ENCODE assay signal across 20 cellular contexts in the genomic region with DNA sequence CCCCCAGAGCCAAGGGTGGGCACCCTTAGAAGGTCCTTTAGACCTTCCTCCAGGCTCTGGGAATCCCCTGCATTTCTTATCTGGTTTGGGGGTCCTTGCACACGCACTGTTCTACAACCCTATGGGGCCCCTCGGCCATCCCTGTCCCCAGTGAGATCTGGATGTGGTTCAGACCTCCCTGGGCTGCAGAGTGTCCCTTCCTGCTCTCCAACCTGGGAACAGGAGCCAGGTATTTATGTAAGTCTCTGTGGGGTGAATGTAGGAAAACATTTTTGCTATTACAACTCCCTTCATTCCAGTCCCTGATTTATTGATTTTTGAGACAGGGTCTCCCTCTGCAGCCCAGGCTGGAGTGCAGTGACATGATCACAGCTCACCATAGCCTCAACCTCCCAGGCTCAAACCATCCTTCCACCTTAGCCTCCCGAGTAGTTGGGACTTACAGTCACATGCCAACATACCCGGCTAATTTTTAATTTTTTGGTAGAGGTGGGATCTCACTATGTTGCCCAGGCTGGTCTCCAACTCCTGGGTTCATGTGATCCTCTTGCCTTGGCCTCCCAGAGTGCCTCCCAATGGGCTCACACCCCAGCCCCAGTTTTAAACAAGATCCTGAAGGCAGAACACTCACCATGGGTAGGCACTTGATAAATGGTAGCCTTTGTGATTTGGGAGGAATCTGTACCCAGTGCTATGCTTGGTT.
DNase-seq lines count a peak whose midpoint lies in the region; ATAC-seq, FAIRE-seq and TF ChIP-seq lines count a peak whose summit lies in the region.
"Had no signal": no experiment of that assay in that cellular context is flagged by ENCODE, and none has a peak within 500 bp of the region (broad histone marks: within the 10 kb centered on the region; RNA-seq: fewer than 3 reads in every experiment).

No MANE protein-coding gene starts in this region.

- H3K4me3 ChIP-seq in HEK293 (ENCODE audit: low read depth, low read length) (no peak overlapping the region), endothelial cell of umbilical vein (replicated peaks in 1 of 3; ENCODE audit: insufficient read depth in 1 of 3, low read depth in 1 of 3, low read length in 3 of 3) (no peak overlapping the region)
- H3K4me3 ChIP-seq: Peyer's patch had no signal

- no peaks in the 10 kb centered on the region for H4K20me1 ChIP-seq in endothelial cell of umbilical vein (replicated peaks; ENCODE audit: control insufficient read depth, extremely low read depth, insufficient read depth, low read length)

- H3K4me3 Mint-ChIP-seq in stimulated activated naive B cell treated with anti-CD40 and anti-IgM and Interleukin-4, amounts not matched to agents 10 μg/mL and 1 μg/mL and 100 μg/mL, for 72 hours = no peak overlapping the region
- no peak overlapping the region for H3K4me3 Mint-ChIP-seq in chondrocyte (ENCODE audit: unreplicated experiment)
- H3K4me3 Mint-ChIP-seq: CD8-positive, alpha-beta T cell had no signal

- no peaks in the 10 kb centered on the region for H3K27me3 Mint-ChIP-seq in stimulated activated naive B cell treated with anti-CD40 and anti-IgM and Interleukin-4, amounts not matched to agents 10 μg/mL and 1 μg/mL and 100 μg/mL, for 72 hours
- no peaks in the 10 kb centered on the region for H3K27me3 Mint-ChIP-seq in chondrocyte (ENCODE audit: low read depth)

- no peak for DNase-seq in endothelial cell of umbilical vein (ENCODE audit: low read depth, low spot score)
- DNase-seq in stimulated activated naive B cell treated with anti-CD40 and anti-IgM and Interleukin-4, amounts not matched to agents 10 μg/mL and 1 μg/mL and 100 μg/mL, for 72 hours = no peak
- no peak for DNase-seq in iPS-NIHi11 (ENCODE audit: low spot score)
- DNase-seq in mesenteric fat pad (ENCODE audit: low spot score) = no peak
- no peak for DNase-seq in chondrocyte (ENCODE audit: low spot score)
- DNase-seq: ACHN; CD8-positive, alpha-beta T cell; DND-41; GDM1; MV-4-11; NCI-H1417 treated with DMSO at 0.1 percent for 48 hours; NCI-H2029; NCI-H2171 treated with DMSO at 0.1 percent for 48 hours; NCI-H510A; NCI-H82; Peyer's patch; SHP77 had no signal

- intact Hi-C loops in endothelial cell of umbilical vein (cut with micrococcal nuclease) = no loop called here

- peaks cover 9 to 13% of the 10 kb centered on the region in 2 donors for H3K36me3 Mint-ChIP-seq in stimulated activated naive B cell treated with anti-CD40 and anti-IgM and Interleukin-4, amounts not matched to agents 10 μg/mL and 1 μg/mL and 100 μg/mL, for 72 hours
- H3K36me3 Mint-ChIP-seq in chondrocyte (ENCODE audit: low read depth) = no peaks in the 10 kb centered on the region
- H3K36me3 Mint-ChIP-seq: CD8-positive, alpha-beta T cell had no signal

- CTCF ChIA-PET in HEK293 (lab: Yijun Ruan, JAX) = interaction anchor here (0.8 kb wide), 1 partner anchor 11 kb away, joined by 5 read pairs; no protein-coding TSS in a partner anchor
- CTCF ChIA-PET in endothelial cell of umbilical vein (lab: Charles Lee) = interaction anchor here (1.2 to 1.5 kb wide), 2 partner anchors 11 to 32 kb away, joined by 3 to 4 read pairs; no protein-coding TSS in a partner anchor

- H3K27me3 ChIP-seq in endothelial cell of umbilical vein (ENCODE audit: control insufficient read depth in 2 of 2, insufficient read depth in 2 of 2, low read length in 2 of 2) = no peaks in the 10 kb centered on the region
- H3K27me3 ChIP-seq: Peyer's patch had no signal

- H3K9ac ChIP-seq in endothelial cell of umbilical vein (replicated peaks; ENCODE audit: extremely low read depth, insufficient read depth, low read length) = no peak overlapping the region

- H3K27ac ChIP-seq in HEK293 (ENCODE audit: extremely low read depth, low read depth, low read length) = no peak overlapping the region
- peak overlapping the region; percentile 99 for H3K27ac ChIP-seq in angular gyrus (ENCODE audit: low read depth, low read length)
- H3K27ac ChIP-seq in endothelial cell of umbilical vein (ENCODE audit: insufficient read depth, low read depth, low read length) = no peak overlapping the region

- POLR2A ChIA-PET in HEK293 (lab: Yijun Ruan, JAX) = no interaction called here
- POLR2A ChIA-PET in endothelial cell of umbilical vein (lab: Charles Lee) = no interaction called here

- H3K4me1 Mint-ChIP-seq in stimulated activated naive B cell treated with anti-CD40 and anti-IgM and Interleukin-4, amounts not matched to agents 10 μg/mL and 1 μg/mL and 100 μg/mL, for 72 hours = peaks cover 14 to 50% of the 10 kb centered on the region in 2 donors
- H3K4me1 Mint-ChIP-seq in chondrocyte (ENCODE audit: low read depth) = peaks cover 56% of the 10 kb centered on the region

- dilution Hi-C loops in endothelial cell of umbilical vein (cut with MboI; ENCODE audit: extremely low pct_ligation_motif_present, low sequenced_read_pairs) = no loop called here

- peaks cover 30% of the 10 kb centered on the region for H3K79me2 ChIP-seq in endothelial cell of umbilical vein (ENCODE audit: control insufficient read depth, insufficient read depth, low read length)

- no peak overlapping the region for H3K4me2 ChIP-seq in endothelial cell of umbilical vein (ENCODE audit: insufficient read depth, low read length)

- TSS peak; percentile 9 for BruUV-seq in endothelial cell of umbilical vein (replicated peaks; lab: Mats Ljungman, UMichigan)

- H3K9me3 Mint-ChIP-seq in stimulated activated naive B cell treated with anti-CD40 and anti-IgM and Interleukin-4, amounts not matched to agents 10 μg/mL and 1 μg/mL and 100 μg/mL, for 72 hours = no peaks in the 10 kb centered on the region
- H3K9me3 Mint-ChIP-seq in chondrocyte (ENCODE audit: low read depth) = no peaks in the 10 kb centered on the region
- H3K9me3 Mint-ChIP-seq: CD8-positive, alpha-beta T cell had no signal

- H3K4me1 ChIP-seq in HEK293 (ENCODE audit: control insufficient read depth, insufficient read depth, low read length) = peaks cover 26% of the 10 kb centered on the region
- H3K4me1 ChIP-seq in endothelial cell of umbilical vein (ENCODE audit: control insufficient read depth, extremely low read depth, insufficient read depth, low read length) = peaks cover 32% of the 10 kb centered on the region

- H3K9me3 ChIP-seq in HEK293 (ENCODE audit: control insufficient read depth, insufficient read depth, low read depth, low read length) (no peaks in the 10 kb centered on the region), endothelial cell of umbilical vein (replicated peaks; ENCODE audit: control insufficient read depth, insufficient read depth, low read length) (no peaks in the 10 kb centered on the region)
- H3K9me3 ChIP-seq: Peyer's patch had no signal

- peak overlapping the region; percentile 17 for H3K27ac Mint-ChIP-seq in stimulated activated naive B cell treated with anti-CD40 and anti-IgM and Interleukin-4, amounts not matched to agents 10 μg/mL and 1 μg/mL and 100 μg/mL, for 72 hours
- H3K27ac Mint-ChIP-seq in chondrocyte (ENCODE audit: unreplicated experiment) = no peak overlapping the region
- H3K27ac Mint-ChIP-seq: CD8-positive, alpha-beta T cell had no signal

- H3K9me1 ChIP-seq in endothelial cell of umbilical vein (replicated peaks; ENCODE audit: control insufficient read depth, extremely low read depth, insufficient read depth, low read length) = no peaks in the 10 kb centered on the region

- no peak for ATAC-seq in stimulated activated naive B cell treated with anti-CD40 and anti-IgM and Interleukin-4, amounts not matched to agents 10 μg/mL and 1 μg/mL and 100 μg/mL, for 72 hours (replicated peaks)
- ATAC-seq in HG03025 (IDR thresholded peaks at IDR 0.05; ENCODE audit: low FRiP score, unreplicated experiment) = no peak
- ATAC-seq: CD8-positive, alpha-beta T cell had no signal

- H3K36me3 ChIP-seq in HEK293 (ENCODE audit: control insufficient read depth in 2 of 2, insufficient read depth in 1 of 2, low read length in 2 of 2) (no peaks in the 10 kb centered on the region), endothelial cell of umbilical vein (ENCODE audit: control insufficient read depth in 2 of 2, extremely low read depth in 1 of 2, insufficient read depth in 2 of 2, low read length in 2 of 2) (no peaks in the 10 kb centered on the region)
- H3K36me3 ChIP-seq: Peyer's patch had no signal

- TF ChIP-seq CTCF in HEK293 (tag by site-specific recombination; IDR thresholded peaks at IDR 0.05) = no peak
- TF ChIP-seq CTCF in endothelial cell of umbilical vein (IDR thresholded peaks at IDR 0.05; ENCODE audit: extremely low read depth in 1 of 2, insufficient read depth in 1 of 2, low read depth in 1 of 2, low read length in 2 of 2) = no peak
- TF ChIP-seq CTCF in chondrocyte (IDR thresholded peaks at IDR 0.05) = no peak

- no peak overlapping the region for H2AFZ ChIP-seq in endothelial cell of umbilical vein (ENCODE audit: low read depth, low read length)

- TF ChIP-seq POLR2A in endothelial cell of umbilical vein (IDR thresholded peaks at IDR 0.05; ENCODE audit: low read depth, low read length) = no peak

- peak; percentile 56 for FAIRE-seq in endothelial cell of umbilical vein (lab: Jason Lieb, UNC)

TF ChIP-seq in HEK293, 187 proteins besides CTCF, POLR2A, EP300 and RAD21:
- TF ChIP-seq GLIS1 (tag by site-specific recombination; IDR thresholded peaks at IDR 0.05) = peak; percentile 90
- peak; percentile 94 for TF ChIP-seq ZNF121 (tag by site-specific recombination; IDR thresholded peaks at IDR 0.05)
- TF ChIP-seq ZFP69B (tag by site-specific recombination; IDR thresholded peaks at IDR 0.05) = no peak

TF ChIP-seq in endothelial cell of umbilical vein, 7 proteins besides CTCF, POLR2A, EP300 and RAD21:
- TF ChIP-seq POLR2AphosphoS5 (IDR thresholded peaks at IDR 0.05; ENCODE audit: insufficient read depth, low read depth, low read length) (no peak), MAX (IDR thresholded peaks at IDR 0.05; ENCODE audit: insufficient read depth, insufficient read length) (no peak), EZH2 (IDR thresholded peaks at IDR 0.05; ENCODE audit: borderline replicate concordance, low read depth, low read length, severe bottlenecking) (no peak), JUN (IDR thresholded peaks at IDR 0.05; ENCODE audit: borderline replicate concordance, insufficient read depth, insufficient read length, low read depth) (no peak), FOS (IDR thresholded peaks at IDR 0.05; ENCODE audit: borderline replicate concordance, insufficient read depth, low read length) (no peak), MYC (IDR thresholded peaks at IDR 0.05; ENCODE audit: low read depth, low read length) (no peak), GATA2 (IDR thresholded peaks at IDR 0.05; ENCODE audit: insufficient read depth, insufficient read length, low read depth, low read length) (no peak)
TF ChIP-seq in endothelial cell of umbilical vein: peak in this region for 0.
